In genomic region chr9:130780865-130781504, GRCh38 we compare ENCODE assay signal across 8 cellular contexts. TPM values are rescaled to one million over a fixed set of nuclear protein-coding genes. Genes with fewer than 3 reads are reported as not detected.
A peak's percentile ranks its signal among the peaks of the same experiment; 100 is the strongest.
DNase-seq lines count a peak whose midpoint lies in the region; ATAC-seq and TF ChIP-seq lines count a peak whose summit lies in the region.

No MANE protein-coding gene starts in this region.

- ATAC-seq in left colon (peak; percentile 34), GM21447 (IDR thresholded peaks at IDR 0.05; ENCODE audit: unreplicated experiment) (no peak), GM18498 (IDR thresholded peaks at IDR 0.05; ENCODE audit: unreplicated experiment) (no peak)

- no peaks in the 10 kb centered on the region for H4K20me1 ChIP-seq in MM.1S (ENCODE audit: insufficient read depth, low read length)

- no peaks in the 10 kb centered on the region for H3K9me2 ChIP-seq in MM.1S (replicated peaks; ENCODE audit: insufficient read depth, low read length)

- H3K9ac ChIP-seq in MM.1S (ENCODE audit: low read length) = no peak overlapping the region

- H3K27me3 ChIP-seq in tibial artery (no peaks in the 10 kb centered on the region), MM.1S (replicated peaks; ENCODE audit: insufficient read depth, low read length) (no peaks in the 10 kb centered on the region)

- intact Hi-C loops in left colon (cut with DNase I, micrococcal nuclease) = no loop called here
- intact Hi-C loops in tibial artery (cut with DNase I; ENCODE audit: low total_unique reads) = loop anchor here (5.0 kb wide), 1 partner anchor 51 kb away; no protein-coding TSS in a partner anchor

- H3K9me3 ChIP-seq in tibial artery (no peaks in the 10 kb centered on the region), MM.1S (replicated peaks; ENCODE audit: insufficient read depth, low read length) (no peaks in the 10 kb centered on the region)

- peaks cover 2% of the 10 kb centered on the region for H3K79me2 ChIP-seq in MM.1S (ENCODE audit: low read length)

- DNase-seq in HS-5 (ENCODE audit: low read depth) (peak; percentile 97), astrocyte of the hippocampus (ENCODE audit: low read depth, low spot score) (peak; percentile 60), left colon (peak in 1 of 2 donors; percentile 64), tibial artery (peak; percentile 85 to 93), MM.1S (no peak), NCI-H1105 treated with DMSO at 0.1 percent for 48 hours (lab: John Stamatoyannopoulos, UW) (no peak)

- H3K4me3 ChIP-seq in tibial artery (peak overlapping the region; percentile 46 to 58), MM.1S (ENCODE audit: low read length) (no peak overlapping the region)

- TF ChIP-seq CTCF in tibial artery (IDR thresholded peaks at IDR 0.05) = no peak
- no peak for TF ChIP-seq CTCF in MM.1S (IDR thresholded peaks at IDR 0.05; ENCODE audit: low read length)

- H3K36me3 ChIP-seq in tibial artery (no peaks in the 10 kb centered on the region), MM.1S (replicated peaks; ENCODE audit: insufficient read depth, low read length) (no peaks in the 10 kb centered on the region)

- H3K27ac ChIP-seq in tibial artery (peak overlapping the region; percentile 86 to 96), MM.1S (ENCODE audit: low read length) (no peak overlapping the region)

- no peaks in the 10 kb centered on the region for H3F3A ChIP-seq in MM.1S (ENCODE audit: insufficient read depth, low read length)

- H3K4me2 ChIP-seq in MM.1S (ENCODE audit: low read depth, low read length) = no peak overlapping the region

- H2AFZ ChIP-seq in MM.1S (ENCODE audit: low read length) = no peak overlapping the region

- peaks cover 5 to 63% (median 39%) of the 10 kb centered on the region in 4 donors for H3K4me1 ChIP-seq in tibial artery
- no peaks in the 10 kb centered on the region for H3K4me1 ChIP-seq in MM.1S (ENCODE audit: low read length)

RNA-seq across cellular contexts. Expression of gene ABL1, which starts 54.1 kb away (rescaled TPM):
- total RNA-seq in left colon = 10 to 100 TPM; 79.0 to 93.9 TPM

Comparison
In these comparisons a context has a peak if more than half of its experiments do, and no peak if none do; other contexts are left out.
1. DNase-seq: peak in HS-5 (single experiment), astrocyte of the hippocampus (single experiment) and tibial artery (2 of 2); none in MM.1S (single experiment) and NCI-H1105 treated with DMSO at 0.1 percent for 48 hours (single experiment).